Comparison of ENCODE assay signal across 11 cellular contexts in the genomic region with DNA sequence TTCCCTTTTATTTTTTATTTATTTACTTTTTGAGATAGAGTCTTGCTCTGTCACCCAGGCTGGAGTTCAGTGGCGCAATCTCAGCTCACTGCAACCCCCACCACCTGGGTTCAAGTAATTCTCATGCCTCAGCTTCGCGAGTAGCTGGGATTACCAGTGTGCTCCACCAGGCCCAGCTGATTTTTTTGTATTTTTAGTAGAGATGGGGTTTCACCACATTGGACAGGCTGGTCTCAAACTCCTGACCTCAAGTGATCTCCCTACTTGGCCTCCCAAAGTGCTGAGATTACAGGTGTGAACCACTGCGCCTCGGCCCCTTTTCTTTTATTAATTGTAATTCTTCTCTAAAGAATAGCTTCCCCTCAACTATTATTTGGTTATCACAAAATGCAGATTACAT. TPM values are rescaled to one million over a fixed set of nuclear protein-coding genes. Genes with fewer than 3 reads are reported as not detected.
"Had no signal": no experiment of that assay in that cellular context is flagged by ENCODE, and none has a peak within 500 bp of the region (broad histone marks: within the 10 kb centered on the region; RNA-seq: fewer than 3 reads in every experiment).

No MANE protein-coding gene starts in this region.

RNA-seq across cellular contexts. Expression of a gene that starts 26.4 kb away (rescaled TPM):
- total RNA-seq: stomach, subcutaneous adipose tissue, suprapubic skin, thyroid gland, tibial nerve, transverse colon, upper lobe of right lung, ureter, urinary bladder, uterus, vagina had no signal
- polyA plus RNA-seq: stomach, urinary bladder had no signal
